8 cellular contexts compared by ENCODE assay signal in the genomic region with DNA sequence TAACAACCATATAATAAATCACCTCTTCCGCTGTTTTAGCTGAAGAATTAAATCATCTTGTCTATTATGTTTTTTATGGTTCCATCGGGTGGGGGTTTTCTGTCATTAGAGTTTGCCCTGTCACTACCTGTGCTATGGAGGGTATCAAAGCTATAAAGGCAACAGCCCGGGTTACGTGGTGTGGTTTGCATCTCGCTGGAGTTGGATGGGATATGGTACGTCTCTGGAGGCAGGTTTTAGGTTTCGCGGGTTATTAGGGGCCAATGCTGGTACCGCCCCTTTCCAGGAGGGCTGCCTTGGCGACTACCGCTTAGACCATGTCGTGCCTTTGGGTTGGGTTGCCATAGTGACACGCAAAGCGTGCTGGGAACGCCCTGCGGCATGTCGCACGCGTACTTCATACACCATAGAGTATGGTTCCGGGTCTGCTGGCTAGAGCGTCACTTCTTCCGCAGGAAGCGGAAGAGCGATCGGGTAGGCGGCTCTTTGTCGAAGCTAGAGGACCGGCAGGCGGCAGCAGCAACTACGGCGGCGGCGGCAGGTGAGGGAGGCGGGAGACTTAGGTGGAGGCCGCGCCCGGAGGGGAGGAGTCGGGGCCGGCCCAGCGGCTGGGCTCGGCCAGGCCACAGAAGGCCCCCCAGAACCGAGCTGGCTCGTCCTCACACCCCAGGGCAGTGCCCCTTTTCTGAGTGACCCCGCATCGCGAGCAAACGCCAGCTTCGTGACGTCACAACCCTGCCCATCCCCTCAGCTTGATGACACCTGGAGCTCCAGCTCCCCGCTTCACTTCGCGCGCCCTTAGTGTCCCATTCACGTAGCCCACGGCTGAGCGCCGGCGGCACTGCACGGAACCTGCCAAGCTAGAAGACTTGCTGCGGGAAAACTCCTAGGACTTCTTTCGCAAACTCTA. TPM values are rescaled to one million over a fixed set of nuclear protein-coding genes. Genes with fewer than 3 reads are reported as not detected.
DNase-seq lines count a peak whose midpoint lies in the region; ATAC-seq and TF ChIP-seq lines count a peak whose summit lies in the region.

A gene with protein sequence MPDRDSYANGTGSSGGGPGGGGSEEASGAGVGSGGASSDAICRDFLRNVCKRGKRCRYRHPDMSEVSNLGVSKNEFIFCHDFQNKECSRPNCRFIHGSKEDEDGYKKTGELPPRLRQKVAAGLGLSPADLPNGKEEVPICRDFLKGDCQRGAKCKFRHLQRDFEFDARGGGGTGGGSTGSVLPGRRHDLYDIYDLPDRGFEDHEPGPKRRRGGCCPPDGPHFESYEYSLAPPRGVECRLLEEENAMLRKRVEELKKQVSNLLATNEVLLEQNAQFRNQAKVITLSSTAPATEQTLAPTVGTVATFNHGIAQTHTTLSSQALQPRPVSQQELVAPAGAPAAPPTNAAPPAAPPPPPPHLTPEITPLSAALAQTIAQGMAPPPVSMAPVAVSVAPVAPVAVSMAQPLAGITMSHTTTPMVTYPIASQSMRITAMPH (plus strand): TSS at position 489 of the 910 bp plus-strand sequence. CDS start 2,297 bp downstream, outside the sequence.

- TF ChIP-seq EP300 in upper lobe of left lung (IDR thresholded peaks at IDR 0.05) = peak in 2 of 4 donors; percentile 57 to 85

- peak; percentile 86 for ATAC-seq in HG02759 (IDR thresholded peaks at IDR 0.05; ENCODE audit: unreplicated experiment)
- ATAC-seq in heart left ventricle = peak; percentile 86 to 92 (median 87)
- ATAC-seq in upper lobe of left lung (ENCODE audit: low FRiP score in 2 of 2) = peak; percentile 93 to 97

- H3K4me2 ChIP-seq in SU-DHL-6 (ENCODE audit: low read depth, low read length, poor library complexity, severe bottlenecking) = peak within 1 kb of the TSS; percentile 86

- 1% methylated on average over 39 to 61 of the region's 61 CpGs for WGBS in heart left ventricle, 4 donors
- WGBS in upper lobe of left lung, 2 donors = 1% methylated on average over 19 to 51 of the region's 61 CpGs

- peaks cover 5% of the 10 kb centered on the region; the same call in 1 of the 2 replicates for H3K36me3 ChIP-seq in SU-DHL-6 (ENCODE audit: low read length)
- peaks cover 32% of the 10 kb centered on the region for H3K36me3 ChIP-seq in adipocyte (ENCODE audit: control insufficient read depth, insufficient read depth, low read length, severe bottlenecking)
- peaks cover 0 to 46% (median 26%) of the 10 kb centered on the region in 9 donors for H3K36me3 ChIP-seq in heart left ventricle
- peaks cover 9 to 37% (median 17%) of the 10 kb centered on the region in 4 donors for H3K36me3 ChIP-seq in upper lobe of left lung

- no peaks in the 10 kb centered on the region for H4K20me1 ChIP-seq in SU-DHL-6 (ENCODE audit: low read depth, low read length)

- TF ChIP-seq POLR2A in heart left ventricle (IDR thresholded peaks at IDR 0.05) = peak in 1 of 2 donors; percentile 89
- peak in 3 of 4 donors; percentile 77 to 96 (median 90) for TF ChIP-seq POLR2A in upper lobe of left lung (IDR thresholded peaks at IDR 0.05)

- peak; percentile 99 for DNase-seq in NCI-H128 (lab: John Stamatoyannopoulos, UW; ENCODE audit: unreplicated experiment)
- peak; percentile 99 for DNase-seq in adipocyte (ENCODE audit: low read depth)
- DNase-seq in heart left ventricle = peak; percentile 96 to 99 (median 97)
- DNase-seq in pons (ENCODE audit: low spot score) = peak; percentile 98
- DNase-seq in upper lobe of left lung = peak; percentile 95 to 100

- H3K4me3 ChIP-seq in SU-DHL-6 (ENCODE audit: insufficient read depth, low read length, poor library complexity, severe bottlenecking) = peak within 1 kb of the TSS; percentile 89
- H3K4me3 ChIP-seq in adipocyte (ENCODE audit: low read length) = peak within 1 kb of the TSS; percentile 94
- H3K4me3 ChIP-seq in heart left ventricle = peak within 1 kb of the TSS; percentile 65 to 95 (median 78)
- H3K4me3 ChIP-seq in upper lobe of left lung = peak within 1 kb of the TSS; percentile 68 to 86 (median 74)

- peaks cover 27% of the 10 kb centered on the region for H3K4me1 ChIP-seq in adipocyte (ENCODE audit: control insufficient read depth, insufficient read depth, low read length)
- H3K4me1 ChIP-seq in heart left ventricle = peaks cover 0 to 53% (median 25%) of the 10 kb centered on the region in 12 donors
- peaks cover 16 to 33% (median 29%) of the 10 kb centered on the region in 4 donors for H3K4me1 ChIP-seq in upper lobe of left lung

- H3K9me2 ChIP-seq in SU-DHL-6 (replicated peaks; ENCODE audit: insufficient read depth, low read length) = no peaks in the 10 kb centered on the region

- H3K9me3 ChIP-seq in SU-DHL-6 (ENCODE audit: insufficient read depth, low read length) = no peaks in the 10 kb centered on the region
- H3K9me3 ChIP-seq in adipocyte (ENCODE audit: control insufficient read depth, low read length) = no peaks in the 10 kb centered on the region
- H3K9me3 ChIP-seq in heart left ventricle = no peaks in the 10 kb centered on the region
- no peaks in the 10 kb centered on the region for H3K9me3 ChIP-seq in upper lobe of left lung

- H3K27ac ChIP-seq in SU-DHL-6 (ENCODE audit: low read depth, low read length) (peak within 1 kb of the TSS; percentile 91), heart left ventricle (peak within 1 kb of the TSS; percentile 72 to 98 (median 94)), upper lobe of left lung (peak within 1 kb of the TSS; percentile 94 to 97 (median 96))

- H3K27me3 ChIP-seq in SU-DHL-6 (ENCODE audit: low read length) = no peaks in the 10 kb centered on the region
- no peaks in the 10 kb centered on the region for H3K27me3 ChIP-seq in adipocyte (replicated peaks; ENCODE audit: control insufficient read depth, insufficient read depth, low read length)
- H3K27me3 ChIP-seq in heart left ventricle = no peaks in the 10 kb centered on the region
- H3K27me3 ChIP-seq in upper lobe of left lung = no peaks in the 10 kb centered on the region

- H3K9ac ChIP-seq in SU-DHL-6 (ENCODE audit: low read length) = peak within 1 kb of the TSS; percentile 85
- H3K9ac ChIP-seq in adipocyte (ENCODE audit: low read length) = peak within 1 kb of the TSS; percentile 97

- peak; percentile 49 for TF ChIP-seq CTCF in GM12873 (IDR thresholded peaks at IDR 0.05; ENCODE audit: insufficient read depth, low read depth, low read length, missing control alignments)
- peak; percentile 35 for TF ChIP-seq CTCF in SU-DHL-6 (IDR thresholded peaks at IDR 0.05; ENCODE audit: insufficient read depth, low read length, poor library complexity, severe bottlenecking)
- peak in 11 of 12 donors; percentile 24 to 80 (median 57) for TF ChIP-seq CTCF in heart left ventricle (IDR thresholded peaks at IDR 0.05)
- peak in 5 of 6 experiments; percentile 29 to 77 (median 70) for TF ChIP-seq CTCF in upper lobe of left lung (IDR thresholded peaks at IDR 0.05)

- H3F3A ChIP-seq in SU-DHL-6 (ENCODE audit: insufficient read depth) = peaks cover 52% of the 10 kb centered on the region

- H3K79me2 ChIP-seq in SU-DHL-6 (ENCODE audit: insufficient read depth, low read length) = peaks cover 21% of the 10 kb centered on the region

- intact Hi-C loops in heart left ventricle (cut with DNase I) = loop anchor here (1.0 to 10.0 kb wide), 11 partner anchors 39 to 199 kb away; partner anchors contain the start of genes MYL6 (in 6 of the 10), SMARCC2 (in 6 of the 10), NABP2 (in 4 of the 10) and RPS26 (in 2 of the 10)

- H2AFZ ChIP-seq in SU-DHL-6 (ENCODE audit: low read depth, low read length, severe bottlenecking) = no peak within 1 kb of the TSS

RNA-seq across cellular contexts. Expression of the gene that starts here (rescaled TPM):
- total RNA-seq in heart left ventricle (1 to 10 TPM; 2.7 to 6.4 (median 4.9) TPM), upper lobe of left lung (10 to 100 TPM in 2 of 6 donors, 1 to 10 TPM in 4; 2.1 to 22.0 (median 6.4) TPM)
- polyA plus RNA-seq in heart left ventricle = 1 to 10 TPM; 3.5 to 3.9 TPM

Comparison
In these comparisons a context has a peak if more than half of its experiments do, and no peak if none do; other contexts are left out.
1. Peak in every context shown above with its lines: DNase-seq, ATAC-seq, H3K4me3 ChIP-seq and H3K27ac ChIP-seq.